ENCODE assay signal across 17 cellular contexts in genomic region chr17:81376946-81377733, GRCh38. TPM values are rescaled to one million over a fixed set of nuclear protein-coding genes. Genes with fewer than 3 reads are reported as not detected.
A peak's percentile ranks its signal among the peaks of the same experiment; 100 is the strongest.
DNase-seq lines count a peak whose midpoint lies in the region; ATAC-seq and TF ChIP-seq lines count a peak whose summit lies in the region.
"Had no signal": no experiment of that assay in that cellular context is flagged by ENCODE, and none has a peak within 500 bp of the region (broad histone marks: within the 10 kb centered on the region; RNA-seq: fewer than 3 reads in every experiment).

No MANE protein-coding gene starts in this region.

- H3K9me2 ChIP-seq in hepatocyte (replicated peaks; ENCODE audit: insufficient read depth): no peaks in the 10 kb centered on the region

- H3K23ac ChIP-seq in H9 (ENCODE audit: insufficient read length, low read depth, low read length) (no peak overlapping the region), neuronal stem cell (ENCODE audit: low read depth, low read length, poor library complexity) (no peak overlapping the region), trophoblast cell (ENCODE audit: low read length) (no peak overlapping the region)

- H3K14ac ChIP-seq in H9 (ENCODE audit: insufficient read depth, low read length) (no peak overlapping the region), neuronal stem cell (ENCODE audit: low read length) (peak overlapping the region; percentile 21), trophoblast cell (ENCODE audit: low read length) (no peak overlapping the region)

- H4K12ac ChIP-seq in trophoblast cell (ENCODE audit: low read depth, low read length): no peak overlapping the region

- POLR2A ChIA-PET in CD4-positive, alpha-beta T cell (lab: Charles Lee): no interaction called here

- no peak overlapping the region for H4K91ac ChIP-seq in H9 (ENCODE audit: insufficient read length, low read depth, low read length)
- H4K91ac ChIP-seq in neuronal stem cell (ENCODE audit: low read depth, low read length, poor library complexity): no peak overlapping the region
- H4K91ac ChIP-seq in trophoblast cell (ENCODE audit: low read depth, low read length): no peak overlapping the region

- no peaks in the 10 kb centered on the region for H3K79me2 ChIP-seq in H9 (ENCODE audit: insufficient read depth, low read length)
- H3K79me2 ChIP-seq in hepatocyte: no peaks in the 10 kb centered on the region
- no peaks in the 10 kb centered on the region for H3K79me2 ChIP-seq in trophoblast cell (ENCODE audit: control insufficient read depth, insufficient read depth, low read length, poor library complexity)

- no peaks in the 10 kb centered on the region for H3K36me3 Mint-ChIP-seq in H9 (ENCODE audit: insufficient read depth in 1 of 3, low read depth in 3 of 3)
- no peaks in the 10 kb centered on the region for H3K36me3 Mint-ChIP-seq in CD4-positive, alpha-beta T cell (ENCODE audit: low read depth)
- H3K36me3 Mint-ChIP-seq: CD4-positive, CD25-positive, alpha-beta regulatory T cell; CD8-positive, alpha-beta memory T cell had no signal

- no peak for ATAC-seq in CD4-positive, alpha-beta T cell (ENCODE audit: poor library complexity)

- no peaks in the 10 kb centered on the region for H3K4me1 ChIP-seq in H9 (ENCODE audit: insufficient read depth, low read length)
- no peaks in the 10 kb centered on the region for H3K4me1 ChIP-seq in hepatocyte (ENCODE audit: insufficient read depth)
- peaks cover 1 to 5% of the 10 kb centered on the region in 2 donors for H3K4me1 ChIP-seq in neuronal stem cell (ENCODE audit: control insufficient read depth in 2 of 2, insufficient read depth in 1 of 2, low read depth in 1 of 2, low read length in 2 of 2)
- no peaks in the 10 kb centered on the region for H3K4me1 ChIP-seq in trophoblast cell (ENCODE audit: control insufficient read depth in 1 of 2, insufficient read depth in 2 of 2, low read length in 2 of 2)
- H3K4me1 ChIP-seq: BLaER1, HAP-1 had no signal

- H2BK15ac ChIP-seq in H9 (ENCODE audit: low read depth, low read length) (no peak overlapping the region), neuronal stem cell (ENCODE audit: low read length) (no peak overlapping the region)

- H2BK120ac ChIP-seq in H9 (ENCODE audit: low read depth, low read length, poor library complexity, severe bottlenecking): no peak overlapping the region
- H2BK120ac ChIP-seq in neuronal stem cell (ENCODE audit: low read depth, low read length): no peak overlapping the region
- H2BK120ac ChIP-seq in trophoblast cell (ENCODE audit: insufficient read depth, low read length, poor library complexity): no peak overlapping the region

- H3K9ac ChIP-seq in H9 (ENCODE audit: extremely low read depth, insufficient read length, low read length): no peak overlapping the region
- peak overlapping the region; percentile 44 for H3K9ac ChIP-seq in neuronal stem cell (ENCODE audit: low read depth, low read length, poor library complexity)
- no peak overlapping the region for H3K9ac ChIP-seq in trophoblast cell (ENCODE audit: low read length)
- H3K9ac ChIP-seq: BLaER1, GM23248 had no signal

- H3K4ac ChIP-seq in H9 (ENCODE audit: low read depth, low read length): no peak overlapping the region
- no peak overlapping the region for H3K4ac ChIP-seq in neuronal stem cell (ENCODE audit: low read length)
- no peak overlapping the region for H3K4ac ChIP-seq in trophoblast cell (ENCODE audit: low read depth, low read length)

- H2AFZ ChIP-seq in H9 (ENCODE audit: low read length) (no peak overlapping the region), hepatocyte (no peak overlapping the region), neuronal stem cell (ENCODE audit: low read length) (no peak overlapping the region), trophoblast cell (ENCODE audit: insufficient read depth, low read length, poor library complexity) (no peak overlapping the region)
- H2AFZ ChIP-seq: GM23248 had no signal

- H4K8ac ChIP-seq in H9 (replicated peaks; ENCODE audit: insufficient read length, low read depth, low read length) (no peak overlapping the region), neuronal stem cell (ENCODE audit: low read depth, low read length) (no peak overlapping the region), trophoblast cell (ENCODE audit: low read depth, low read length) (no peak overlapping the region)

- no peaks in the 10 kb centered on the region for H3K23me2 ChIP-seq in H9 (ENCODE audit: insufficient read length, low read depth, low read length, poor library complexity, severe bottlenecking)

- H4K20me1 ChIP-seq in H9 (ENCODE audit: control insufficient read depth, insufficient read depth, insufficient read length): no peaks in the 10 kb centered on the region
- H4K20me1 ChIP-seq in hepatocyte (ENCODE audit: insufficient read depth, poor library complexity, severe bottlenecking): no peaks in the 10 kb centered on the region
- H4K20me1 ChIP-seq: BLaER1 had no signal

- H3K27ac ChIP-seq in H9 (ENCODE audit: insufficient read length, low read depth, low read length) (no peak overlapping the region), hepatocyte (no peak overlapping the region), neuronal stem cell (replicated peaks; ENCODE audit: low read length) (no peak overlapping the region), trophoblast cell (ENCODE audit: low read depth, low read length) (no peak overlapping the region)
- H3K27ac ChIP-seq in CD4-positive, alpha-beta T cell (ENCODE audit: low read depth, low read length): no peak overlapping the region
- H3K27ac ChIP-seq: BLaER1, C4-2B, GM23248 had no signal

- H2BK20ac ChIP-seq in H9 (ENCODE audit: low read depth, low read length, poor library complexity, severe bottlenecking): no peak overlapping the region

- CTCF ChIA-PET in CD4-positive, alpha-beta T cell (lab: Charles Lee): no interaction called here

- no peak for TF ChIP-seq CTCF in H9 (conservative IDR thresholded peaks at IDR 0.05)
- TF ChIP-seq CTCF in hepatocyte (IDR thresholded peaks at IDR 0.05; ENCODE audit: poor library complexity): no peak
- no peak for TF ChIP-seq CTCF in CD4-positive, alpha-beta T cell (IDR thresholded peaks at IDR 0.05)

- no peak overlapping the region for H3K4me2 ChIP-seq in H9 (ENCODE audit: insufficient read depth, insufficient read length, low read length)
- H3K4me2 ChIP-seq in hepatocyte: no peak overlapping the region
- no peak overlapping the region for H3K4me2 ChIP-seq in neuronal stem cell (ENCODE audit: insufficient read depth, low read length, poor library complexity, severe bottlenecking)
- no peak overlapping the region for H3K4me2 ChIP-seq in trophoblast cell (ENCODE audit: low read length)
- H3K4me2 ChIP-seq: BLaER1 had no signal

- H3K56ac ChIP-seq in H9 (ENCODE audit: insufficient read length, low read depth, low read length): no peak overlapping the region

- no peaks in the 10 kb centered on the region for H3K79me1 ChIP-seq in H9 (ENCODE audit: insufficient read depth, low read depth, low read length, poor library complexity, severe bottlenecking)
- no peaks in the 10 kb centered on the region for H3K79me1 ChIP-seq in neuronal stem cell (ENCODE audit: low read depth, low read length)
- H3K79me1 ChIP-seq in trophoblast cell (ENCODE audit: low read length): no peaks in the 10 kb centered on the region

- peaks cover 0 to 2% of the 10 kb centered on the region in 2 experiments; a peak in 2 of 4 replicates for H3K4me1 Mint-ChIP-seq in H9
- no peaks in the 10 kb centered on the region for H3K4me1 Mint-ChIP-seq in CD4-positive, alpha-beta T cell (ENCODE audit: low read depth)
- H3K4me1 Mint-ChIP-seq: B cell; CD4-positive, CD25-positive, alpha-beta regulatory T cell; CD8-positive, alpha-beta memory T cell had no signal

- no peaks in the 10 kb centered on the region for H3K36me3 ChIP-seq in hepatocyte (replicated peaks; ENCODE audit: insufficient read depth, low read depth)
- no peaks in the 10 kb centered on the region for H3K36me3 ChIP-seq in neuronal stem cell (replicated peaks in 1 of 2; ENCODE audit: control insufficient read depth in 2 of 2, insufficient read depth in 2 of 2, low read length in 2 of 2)
- no peaks in the 10 kb centered on the region for H3K36me3 ChIP-seq in trophoblast cell (ENCODE audit: control insufficient read depth in 1 of 2, insufficient read depth in 2 of 2, low read length in 2 of 2)
- H3K36me3 ChIP-seq: BLaER1, HAP-1 had no signal

- no CpG with 5 or more reads among the region's 26 CpGs for WGBS in H9 (ENCODE audit: extremely low coverage, insufficient read length, low lambda C conversion rate)
- 94% methylated on average over 22 of the region's 26 CpGs for WGBS in hepatocyte (ENCODE audit: low lambda C conversion rate, missing lambda C conversion rate)
- WGBS in neuronal stem cell (ENCODE audit: extremely low coverage in 2 of 2, insufficient read length in 2 of 2, insufficient replicate concordance in 1 of 2), 2 donors: no CpG with 5 or more reads among the region's 26 CpGs
- no CpG with 5 or more reads among the region's 26 CpGs for WGBS in trophoblast cell (ENCODE audit: extremely low coverage, insufficient coverage, insufficient read length)

- no peaks in the 10 kb centered on the region for H3K9me3 ChIP-seq in H9 (ENCODE audit: control insufficient read depth, low read depth, low read length)
- no peaks in the 10 kb centered on the region for H3K9me3 ChIP-seq in hepatocyte (ENCODE audit: low read depth)
- peaks cover 0 to 5% of the 10 kb centered on the region in 2 donors for H3K9me3 ChIP-seq in neuronal stem cell (replicated peaks in 1 of 2; ENCODE audit: control insufficient read depth in 2 of 2, insufficient read depth in 1 of 2, low read depth in 1 of 2, low read length in 2 of 2)
- peaks cover 1% of the 10 kb centered on the region for H3K9me3 ChIP-seq in trophoblast cell (ENCODE audit: insufficient read depth, low read depth, low read length)
- H3K9me3 ChIP-seq in CD4-positive, alpha-beta T cell (ENCODE audit: control insufficient read depth, low read length): no peaks in the 10 kb centered on the region
- H3K9me3 ChIP-seq: BLaER1, HAP-1 had no signal

- peaks cover 45% of the 10 kb centered on the region for H3K27me3 Mint-ChIP-seq in H9 (ENCODE audit: low read depth)
- H3K27me3 Mint-ChIP-seq in CD4-positive, alpha-beta T cell: peaks cover 3% of the 10 kb centered on the region

- peak; percentile 27 for DNase-seq in H9
- DNase-seq in SK-MEL-5 (ENCODE audit: low read depth, low spot score): peak; percentile 67
- peak; percentile 2 for DNase-seq in hepatocyte (ENCODE audit: low spot score)
- DNase-seq in neuronal stem cell (ENCODE audit: low spot score): no peak
- DNase-seq in DMS114 treated with DMSO at 0.1 percent for 48 hours (lab: John Stamatoyannopoulos, UW; ENCODE audit: unreplicated experiment): no peak
- no peak for DNase-seq in trophoblast cell
- no peak for DNase-seq in CD4-positive, alpha-beta T cell
- no peak for DNase-seq in OCI-M1 (lab: John Stamatoyannopoulos, UW)
- DNase-seq: CD4-positive, CD25-positive, alpha-beta regulatory T cell; CD8-positive, alpha-beta memory T cell; DMS 273 treated with DMSO at 0.1 percent for 48 hours; DND-41; GM23248 had no signal

- H3K4me3 ChIP-seq in hepatocyte (no peak overlapping the region), neuronal stem cell (ENCODE audit: low read length in 2 of 2) (no peak overlapping the region), trophoblast cell (ENCODE audit: low read depth, low read length) (no peak overlapping the region)
- H3K4me3 ChIP-seq: BLaER1, GM23248, HAP-1 had no signal

- in situ Hi-C loops in SK-MEL-5 (cut with HindIII; ENCODE audit: low pct_unique_long_range_greater_than_20kb, low sequenced_read_pairs): no loop called here

- H2AK5ac ChIP-seq in H9 (ENCODE audit: insufficient read length, low read length) (no peak overlapping the region), neuronal stem cell (ENCODE audit: low read depth, low read length) (peak overlapping the region; percentile 84), trophoblast cell (ENCODE audit: low read length) (no peak overlapping the region)

- H2BK5ac ChIP-seq in H9 (ENCODE audit: insufficient read length, low read length) (no peak overlapping the region), neuronal stem cell (ENCODE audit: low read length) (no peak overlapping the region), trophoblast cell (ENCODE audit: low read depth, low read length, poor library complexity) (no peak overlapping the region)

- no peak overlapping the region for H3K27ac Mint-ChIP-seq in H9
- H3K27ac Mint-ChIP-seq in CD4-positive, alpha-beta T cell: no peak overlapping the region
- H3K27ac Mint-ChIP-seq: B cell; CD4-positive, CD25-positive, alpha-beta regulatory T cell; CD8-positive, alpha-beta memory T cell had no signal

- intact Hi-C loops in CD4-positive, alpha-beta T cell (cut with DNase I, micrococcal nuclease): no loop called here

- H2BK12ac ChIP-seq in H9 (ENCODE audit: insufficient read length, low read depth, low read length) (no peak overlapping the region), neuronal stem cell (ENCODE audit: low read length) (peak overlapping the region; percentile 22), trophoblast cell (ENCODE audit: low read length) (no peak overlapping the region)

- no peak overlapping the region for H3K4me3 Mint-ChIP-seq in H9
- H3K4me3 Mint-ChIP-seq in CD4-positive, alpha-beta T cell: no peak overlapping the region
- H3K4me3 Mint-ChIP-seq: B cell; CD4-positive, CD25-positive, alpha-beta regulatory T cell; CD8-positive, alpha-beta memory T cell had no signal

- no peaks in the 10 kb centered on the region for H3K9me3 Mint-ChIP-seq in H9
- no peaks in the 10 kb centered on the region for H3K9me3 Mint-ChIP-seq in CD4-positive, alpha-beta T cell
- H3K9me3 Mint-ChIP-seq: CD4-positive, CD25-positive, alpha-beta regulatory T cell; CD8-positive, alpha-beta memory T cell had no signal

- no peaks in the 10 kb centered on the region for H3K27me3 ChIP-seq in H9 (ENCODE audit: insufficient read depth, low read length)
- H3K27me3 ChIP-seq in hepatocyte: no peaks in the 10 kb centered on the region
- peaks cover 0 to 2% (median 0%) of the 10 kb centered on the region in 3 experiments for H3K27me3 ChIP-seq in neuronal stem cell (ENCODE audit: control insufficient read depth in 3 of 3, insufficient read depth in 3 of 3, low read depth in 1 of 3, low read length in 3 of 3)
- H3K27me3 ChIP-seq in trophoblast cell (ENCODE audit: insufficient read depth, low read length): no peaks in the 10 kb centered on the region
- H3K27me3 ChIP-seq in CD4-positive, alpha-beta T cell (ENCODE audit: control insufficient read depth, insufficient read depth, low read length): no peaks in the 10 kb centered on the region
- H3K27me3 ChIP-seq: BLaER1 had no signal

- H4K5ac ChIP-seq in H9 (ENCODE audit: insufficient read length, low read depth, low read length): no peak overlapping the region

- H3K18ac ChIP-seq in H9 (ENCODE audit: insufficient read length, low read depth, low read length) (no peak overlapping the region), neuronal stem cell (ENCODE audit: low read length) (peak overlapping the region; percentile 48), trophoblast cell (ENCODE audit: low read length) (no peak overlapping the region)

- H3T11ph ChIP-seq in H9 (ENCODE audit: low read length): no peak overlapping the region

RNA-seq across cellular contexts. Expression of gene BAHCC1, which starts 18.1 kb away (rescaled TPM):
- total RNA-seq in H9 (2021) (1.7 and 3.1 TPM in 2 replicates), hepatocyte (6.6 and 8.6 TPM in 2 replicates)
- 15.4 and 19.1 TPM in 2 replicates for total RNA-seq in SK-MEL-5 (2014; rRNA removed; shearing (Covaris generic))
- polyA plus RNA-seq in SK-MEL-5 (2015; cell fraction: cytosol; rRNA removed): 64.9 and 83.0 TPM in 2 replicates
- 202 and 203 TPM in 2 replicates for polyA plus RNA-seq in SK-MEL-5 (2015; cell fraction: nucleus; rRNA removed)
- 6.4 and 7.9 TPM in 2 replicates for polyA plus RNA-seq in hepatocyte
- polyA plus RNA-seq in neuronal stem cell (2013, experiment 1 of 2): 15.9 TPM
- polyA plus RNA-seq in neuronal stem cell (2013, experiment 2 of 2): 17.5 TPM
- polyA plus RNA-seq in trophoblast cell (2013): 2.8 and 3.1 TPM in 2 replicates
- total RNA-seq in CD4-positive, alpha-beta T cell: under 1 TPM; 0.20 to 0.41 TPM
- total RNA-seq: CD8-positive, alpha-beta memory T cell had no signal
- polyA plus RNA-seq: CD4-positive, CD25-positive, alpha-beta regulatory T cell; CD8-positive, alpha-beta memory T cell had no signal

Comparison
In these comparisons a context has a peak if more than half of its experiments do, and no peak if none do; other contexts are left out.
1. DNase-seq: peak in H9 (single experiment), SK-MEL-5 (single experiment) and hepatocyte (single experiment); none in neuronal stem cell (single experiment), DMS114 treated with DMSO at 0.1 percent for 48 hours (single experiment), trophoblast cell (0 of 2), CD4-positive, alpha-beta T cell (0 of 10) and OCI-M1 (single experiment).